In the genomic region with DNA sequence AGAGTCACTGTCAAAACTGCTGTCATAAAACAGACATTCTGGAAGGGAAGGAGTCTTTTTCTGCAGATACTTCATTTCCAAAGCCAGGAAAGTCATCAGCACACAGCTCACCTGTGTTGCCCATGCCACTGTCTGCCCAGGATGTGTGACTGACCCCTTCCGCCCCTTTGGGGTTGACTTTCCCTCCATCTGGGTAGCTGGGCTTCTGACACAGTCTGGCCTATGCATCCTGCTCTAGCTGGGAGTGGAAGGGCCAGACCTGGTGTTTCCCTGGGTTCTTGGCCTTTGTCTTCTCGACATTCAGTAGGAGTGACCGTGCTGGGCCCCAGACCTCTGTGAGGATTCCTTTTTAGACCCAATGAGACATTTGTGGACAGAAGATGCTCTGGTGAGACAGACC, we compare ENCODE assay signal across 33 cellular contexts.
"Had no signal": no experiment of that assay in that cellular context is flagged by ENCODE, and none has a peak within 500 bp of the region (broad histone marks: within the 10 kb centered on the region; RNA-seq: fewer than 3 reads in every experiment).

No MANE protein-coding gene starts in this region.

- H3K4me3 ChIP-seq: adrenal gland, ascending aorta, body of pancreas, breast epithelium, cardiac muscle cell had no signal

- H3K4me1 ChIP-seq: adrenal gland, ascending aorta, body of pancreas, breast epithelium had no signal

- H3K36me3 ChIP-seq: adrenal gland, ascending aorta, brain microvascular endothelial cell, breast epithelium, cardiac muscle cell had no signal

- H3K27me3 ChIP-seq: adrenal gland, ascending aorta, body of pancreas, brain microvascular endothelial cell, breast epithelium, cardiac muscle cell had no signal

- DNase-seq: activated effector memory CD4-positive, alpha-beta T cell treated with anti-CD3 and anti-CD28 coated beads, Interleukin-2, amount 50 U/mL, for 16 hours; activated effector memory CD4-positive, alpha-beta T cell treated with Interleukin-2 at 50 U/mL for 16 hours; activated gamma-delta T cell; activated gamma-delta T cell treated with Interleukin-2 at 50 U/mL for 16 hours; activated naive CD4-positive, alpha-beta T cell; activated naive CD4-positive, alpha-beta T cell treated with anti-CD3 and anti-CD28 coated beads for 36 hours; activated naive CD4-positive, alpha-beta T cell treated with anti-CD3 and anti-CD28 coated beads, Interleukin-2, amount 10 ng/mL, durations not matched to agents 7 days and 5 days; activated naive CD4-positive, alpha-beta T cell treated with anti-CD3 and anti-CD28 coated beads, Interleukin-2, amount 50 U/mL, for 16 hours; activated naive CD4-positive, alpha-beta T cell treated with Interleukin-2 at 50 U/mL for 16 hours; activated naive CD8-positive, alpha-beta T cell treated with anti-CD3 and anti-CD28 coated beads for 36 hours; activated naive CD8-positive, alpha-beta T cell treated with anti-CD3 and anti-CD28 coated beads, Interleukin-2, amount 10 ng/mL, durations not matched to agents 7 days and 5 days; activated naive CD8-positive, alpha-beta T cell treated with anti-CD3 and anti-CD28 coated beads, Interleukin-2, amount 50 U/mL, for 24 hours; activated T-cell treated with anti-CD3 and anti-CD28 coated beads, Interleukin-2, amount 50 U/mL, for 1 hour; activated T-cell treated with anti-CD3 and anti-CD28 coated beads, Interleukin-2, amount 50 U/mL, for 24 hours; activated T-cell treated with anti-CD3 and anti-CD28 coated beads, Interleukin-2, amount 50 U/mL, for 4 hours; activated T-cell treated with anti-CD3 and anti-CD28 coated beads, Interleukin-2, amount 50 U/mL, for 48 hours; activated T-cell treated with anti-CD3 and anti-CD28 coated beads, Interleukin-2, amount 50 U/mL, for 72 hours; adrenal gland; amniotic stem cell; amygdala; anterior cingulate cortex; aorta; body of pancreas; brain microvascular endothelial cell; caudate nucleus; central memory CD4-positive, alpha-beta T cell; cerebellar nuclear complex had no signal

- H3K27ac ChIP-seq: adrenal gland, ascending aorta, body of pancreas, brain microvascular endothelial cell, breast epithelium, cardiac muscle cell had no signal

- H3K9me3 ChIP-seq: adrenal gland, ascending aorta had no signal

- ATAC-seq: activated naive CD4-positive, alpha-beta T cell treated with anti-CD3 and anti-CD28 coated beads, Interleukin-2, amount 50 U/mL, for 72 hours; activated naive CD8-positive, alpha-beta T cell treated with anti-CD3 and anti-CD28 coated beads, Interleukin-2, amount 50 U/mL, for 24 hours; activated T-cell treated with anti-CD3 and anti-CD28 coated beads, Interleukin-2, amount 50 U/mL, for 4 hours; activated T-cell treated with anti-CD3 and anti-CD28 coated beads, Interleukin-2, amount 50 U/mL, for 72 hours; activated T-helper 17 cell treated with anti-CD3 and anti-CD28 coated beads, Interleukin-2, amount 50 U/mL, for 72 hours; body of pancreas had no signal

- FAIRE-seq: astrocyte had no signal
